7 cellular contexts compared by ENCODE assay signal in the genomic region with DNA sequence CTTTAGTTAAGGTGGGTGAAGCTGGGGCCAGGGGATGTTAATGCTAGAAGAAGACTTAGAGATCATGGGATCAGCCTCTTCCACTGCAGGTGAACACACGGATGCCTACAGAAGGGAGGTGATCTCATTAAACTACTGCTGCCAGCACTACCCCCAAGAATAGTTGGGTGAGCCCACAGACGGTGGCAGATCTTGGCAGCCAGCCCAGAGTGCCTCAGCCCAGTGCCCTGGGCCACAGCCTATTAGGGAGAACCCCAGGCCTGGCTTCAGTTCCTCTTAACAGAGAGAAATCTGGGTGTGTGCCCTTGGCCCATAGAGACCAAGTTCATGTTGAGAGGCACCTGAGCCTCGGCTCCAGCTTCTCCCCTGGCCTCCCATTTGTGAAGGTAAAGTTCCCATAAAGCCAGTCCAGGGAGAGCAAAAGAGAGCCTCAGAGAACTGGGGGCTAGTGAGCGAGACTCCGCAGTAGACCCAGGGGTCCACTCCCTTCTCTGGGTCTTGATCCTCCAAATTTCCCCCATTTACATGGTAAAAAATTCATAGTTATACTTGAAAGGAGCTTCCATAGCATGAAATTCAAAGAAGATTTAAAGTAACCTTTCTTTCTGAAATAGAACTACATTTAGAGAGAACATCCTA.
DNase-seq lines count a peak whose midpoint lies in the region; ATAC-seq and TF ChIP-seq lines count a peak whose summit lies in the region.

No MANE protein-coding gene starts in this region.

- ATAC-seq in HG03045 (IDR thresholded peaks at IDR 0.05; ENCODE audit: unreplicated experiment) (peak; percentile 52), activated B cell treated with CpG ODN at 0.5 μM for 24 hours (ENCODE audit: low read depth) (peak; percentile 83), left ventricle myocardium superior (peak; percentile 74)

- CTCF ChIA-PET in activated B cell treated with CpG ODN at 0.5 μM for 24 hours (lab: Charles Lee), result interaction anchor here (0.6 to 1.2 kb wide), 3 partner anchors 11 to 127 kb away, joined by 3 to 5 read pairs (median 4); no protein-coding TSS in a partner anchor

- H3K36me3 Mint-ChIP-seq in activated B cell treated with CpG ODN at 0.5 μM for 24 hours (ENCODE audit: low read depth), result peaks cover 2% of the 10 kb centered on the region

- DNase-seq in activated B cell treated with CpG ODN at 0.5 μM for 24 hours, result peak; percentile 80
- DNase-seq in left ventricle myocardium superior, result peak; percentile 80
- DNase-seq in GM13976 (ENCODE audit: low spot score), result no peak
- no peak for DNase-seq in NCI-H2107 (lab: John Stamatoyannopoulos, UW)
- DNase-seq in NCI-H1092 treated with DMSO at 0.1 percent for 48 hours (lab: John Stamatoyannopoulos, UW), result no peak

- peaks cover 95% of the 10 kb centered on the region for H3K4me1 Mint-ChIP-seq in activated B cell treated with CpG ODN at 0.5 μM for 24 hours

- no peaks in the 10 kb centered on the region for H3K27me3 Mint-ChIP-seq in activated B cell treated with CpG ODN at 0.5 μM for 24 hours

- POLR2A ChIA-PET in activated B cell treated with CpG ODN at 0.5 μM for 24 hours (lab: Charles Lee), result interaction anchor here (0.6 to 7.8 kb wide), 10 partner anchors 9 to 275 kb away, joined by 3 to 291 read pairs (median 8); partner anchors contain the start of genes CCND2 and PARP11

- no peaks in the 10 kb centered on the region for H3K9me3 Mint-ChIP-seq in activated B cell treated with CpG ODN at 0.5 μM for 24 hours

- TF ChIP-seq CTCF in activated B cell treated with CpG ODN at 0.5 μM for 24 hours (IDR thresholded peaks at IDR 0.05) (no peak), GM13976 (IDR thresholded peaks at IDR 0.05; ENCODE audit: borderline replicate concordance, control extremely low read depth, extremely low read depth, insufficient read depth, missing control alignments) (no peak)

- H3K4me3 Mint-ChIP-seq in activated B cell treated with CpG ODN at 0.5 μM for 24 hours, result peak overlapping the region; percentile 75

- intact Hi-C loops in activated B cell treated with CpG ODN at 0.5 μM for 24 hours (cut with micrococcal nuclease) (loop anchor here (1.0 to 5.0 kb wide), 8 partner anchors 12 to 276 kb away; partner anchors contain the start of genes PARP11 and TIGAR), left ventricle myocardium superior (cut with micrococcal nuclease) (no loop called here)

- peak overlapping the region; percentile 92 for H3K27ac Mint-ChIP-seq in activated B cell treated with CpG ODN at 0.5 μM for 24 hours

- peak; percentile 50 for TF ChIP-seq POLR2A in GM19099 (IDR thresholded peaks at IDR 0.05; ENCODE audit: extremely low read depth, insufficient read length, low read depth)

- in situ Hi-C loops in GM13976 (cut with MboI; ENCODE audit: low sequenced_read_pairs, unreplicated experiment), result no loop called here

Comparison
In these comparisons a context has a peak if more than half of its experiments do, and no peak if none do; other contexts are left out.
1. DNase-seq: peak in activated B cell treated with CpG ODN at 0.5 μM for 24 hours (single experiment) and left ventricle myocardium superior (single experiment); none in GM13976 (single experiment), NCI-H2107 (single experiment) and NCI-H1092 treated with DMSO at 0.1 percent for 48 hours (single experiment).
2. Peak in every context shown above with its lines, with median percentiles within 50 percentile points of each other: ATAC-seq.